ENCODE assay signal across 14 cellular contexts in genomic region chr2:129883121-129883520, GRCh38.
DNase-seq lines count a peak whose midpoint lies in the region; ATAC-seq and TF ChIP-seq lines count a peak whose summit lies in the region.
"Had no signal": no experiment of that assay in that cellular context is flagged by ENCODE, and none has a peak within 500 bp of the region (broad histone marks: within the 10 kb centered on the region; RNA-seq: fewer than 3 reads in every experiment).

No MANE protein-coding gene starts in this region.

- H3K27me3 ChIP-seq in CD4-positive, alpha-beta T cell (ENCODE audit: control insufficient read depth, insufficient read depth, low read length) = no peaks in the 10 kb centered on the region
- no peaks in the 10 kb centered on the region for H3K27me3 ChIP-seq in upper lobe of right lung
- H3K27me3 ChIP-seq: BLaER1 treated with 17β-estradiol and CSF1 and Interleukin-3, amounts not matched to agents 10 nM and 100 nM had no signal

- H3K4me1 ChIP-seq in upper lobe of right lung = no peaks in the 10 kb centered on the region

- intact Hi-C loops in CD4-positive, alpha-beta T cell (cut with DNase I, micrococcal nuclease) = loop anchor here in 1 of 2 experiments (5.0 kb wide), 1 partner anchor 449 kb away; no protein-coding TSS in a partner anchor
- intact Hi-C loops in upper lobe of right lung (cut with DNase I) = no loop called here

- no peak overlapping the region for H3K27ac ChIP-seq in CD4-positive, alpha-beta T cell (ENCODE audit: low read depth, low read length)
- H3K27ac ChIP-seq in coronary artery = no peak overlapping the region
- no peak overlapping the region for H3K27ac ChIP-seq in upper lobe of right lung
- H3K27ac ChIP-seq: BLaER1 treated with 17β-estradiol and CSF1 and Interleukin-3, amounts not matched to agents 10 nM and 100 nM; GM23248; HL-60 had no signal

- no peaks in the 10 kb centered on the region for H3K4me1 Mint-ChIP-seq in CD4-positive, alpha-beta T cell (ENCODE audit: low read depth)

- no peaks in the 10 kb centered on the region for H3K36me3 Mint-ChIP-seq in CD4-positive, alpha-beta T cell (ENCODE audit: low read depth)
- H3K36me3 Mint-ChIP-seq: CD8-positive, alpha-beta memory T cell had no signal

- peaks cover 4% of the 10 kb centered on the region for H3K27me3 Mint-ChIP-seq in CD4-positive, alpha-beta T cell

- H3K9me3 ChIP-seq in CD4-positive, alpha-beta T cell (ENCODE audit: control insufficient read depth, low read length) = no peaks in the 10 kb centered on the region
- no peaks in the 10 kb centered on the region for H3K9me3 ChIP-seq in upper lobe of right lung
- H3K9me3 ChIP-seq: BLaER1 treated with 17β-estradiol and CSF1 and Interleukin-3, amounts not matched to agents 10 nM and 100 nM had no signal

- POLR2A ChIA-PET in CD4-positive, alpha-beta T cell (lab: Charles Lee) = no interaction called here

- CTCF ChIA-PET in CD4-positive, alpha-beta T cell (lab: Charles Lee) = no interaction called here

- H3K9me3 Mint-ChIP-seq in CD4-positive, alpha-beta T cell = no peaks in the 10 kb centered on the region
- H3K9me3 Mint-ChIP-seq: CD8-positive, alpha-beta memory T cell had no signal

- H3K4me3 ChIP-seq in coronary artery (no peak overlapping the region), upper lobe of right lung (no peak overlapping the region)
- H3K4me3 ChIP-seq: BLaER1 treated with 17β-estradiol and CSF1 and Interleukin-3, amounts not matched to agents 10 nM and 100 nM; GM23248 had no signal

- no peak overlapping the region for H3K27ac Mint-ChIP-seq in CD4-positive, alpha-beta T cell
- H3K27ac Mint-ChIP-seq: B cell; CD8-positive, alpha-beta memory T cell had no signal

- H3K4me3 Mint-ChIP-seq in CD4-positive, alpha-beta T cell = peak overlapping the region; percentile 51
- H3K4me3 Mint-ChIP-seq: B cell; CD8-positive, alpha-beta memory T cell had no signal

- in situ Hi-C loops in GM13976 (cut with MboI; ENCODE audit: low sequenced_read_pairs, unreplicated experiment) = no loop called here

- no peak for ATAC-seq in CD4-positive, alpha-beta T cell (ENCODE audit: poor library complexity)
- ATAC-seq in upper lobe of right lung = no peak

- no peak for TF ChIP-seq CTCF in CD4-positive, alpha-beta T cell (IDR thresholded peaks at IDR 0.05)
- no peak for TF ChIP-seq CTCF in coronary artery (IDR thresholded peaks at IDR 0.05)
- no peak for TF ChIP-seq CTCF in upper lobe of right lung (IDR thresholded peaks at IDR 0.05)
- TF ChIP-seq CTCF in GM13976 (IDR thresholded peaks at IDR 0.05; ENCODE audit: borderline replicate concordance, control extremely low read depth, extremely low read depth, insufficient read depth, missing control alignments) = no peak

- DNase-seq in CD4-positive, alpha-beta T cell = no peak
- DNase-seq in coronary artery (ENCODE audit: low spot score) = peak; percentile 41
- DNase-seq in mesenteric fat pad (ENCODE audit: low spot score) = peak; percentile 77
- peak; percentile 25 for DNase-seq in upper lobe of right lung
- DNase-seq in GM13976 (ENCODE audit: low spot score) = no peak
- no peak for DNase-seq in erythroblast (lab: John Stamatoyannopoulos, UW)
- DNase-seq: CD8-positive, alpha-beta memory T cell; COR-L47; GM23248; HCEC 1CT; IMR-90 had no signal

- H3K36me3 ChIP-seq in upper lobe of right lung = no peaks in the 10 kb centered on the region
- H3K36me3 ChIP-seq: BLaER1 treated with 17β-estradiol and CSF1 and Interleukin-3, amounts not matched to agents 10 nM and 100 nM had no signal

- no peak for TF ChIP-seq POLR2A in erythroblast (IDR thresholded peaks at IDR 0.05; ENCODE audit: low read length)

Comparison
In these comparisons a context has a peak if more than half of its experiments do, and no peak if none do; other contexts are left out.
1. DNase-seq: peak in coronary artery (single experiment), mesenteric fat pad (single experiment) and upper lobe of right lung (single experiment); none in CD4-positive, alpha-beta T cell (0 of 10), GM13976 (single experiment) and erythroblast (0 of 2).